In genomic region chr5:171953860-171954701, GRCh38 we compare ENCODE assay signal across 13 cellular contexts. TPM values are rescaled to one million over a fixed set of nuclear protein-coding genes. Genes with fewer than 3 reads are reported as not detected.
DNase-seq lines count a peak whose midpoint lies in the region; ATAC-seq, FAIRE-seq and TF ChIP-seq lines count a peak whose summit lies in the region.
"Had no signal": no experiment of that assay in that cellular context is flagged by ENCODE, and none has a peak within 500 bp of the region (broad histone marks: within the 10 kb centered on the region; RNA-seq: fewer than 3 reads in every experiment).

No MANE protein-coding gene starts in this region.

- no peaks in the 10 kb centered on the region for H3K9me3 Mint-ChIP-seq in CD8-positive, alpha-beta memory T cell
- no peaks in the 10 kb centered on the region for H3K9me3 Mint-ChIP-seq in activated T-cell treated with anti-CD3 and anti-CD28 coated beads, Interleukin-2, amount 50 U/mL, for 24 hours
- H3K9me3 Mint-ChIP-seq: CD4-positive, alpha-beta memory T cell had no signal

- H3K4me3 Mint-ChIP-seq in CD8-positive, alpha-beta memory T cell: no peak overlapping the region
- no peak overlapping the region for H3K4me3 Mint-ChIP-seq in activated T-cell treated with anti-CD3 and anti-CD28 coated beads, Interleukin-2, amount 50 U/mL, for 24 hours
- H3K4me3 Mint-ChIP-seq: CD4-positive, alpha-beta memory T cell had no signal

- no peaks in the 10 kb centered on the region for H3K9me1 ChIP-seq in endothelial cell of umbilical vein (replicated peaks; ENCODE audit: control insufficient read depth, extremely low read depth, insufficient read depth, low read length)

- dilution Hi-C loops in endothelial cell of umbilical vein (cut with MboI; ENCODE audit: extremely low pct_ligation_motif_present, low sequenced_read_pairs): no loop called here

- H3K4me1 Mint-ChIP-seq in CD8-positive, alpha-beta memory T cell: peaks cover 56 to 83% (median 64%) of the 10 kb centered on the region in 3 donors
- peaks cover 68% of the 10 kb centered on the region for H3K4me1 Mint-ChIP-seq in activated T-cell treated with anti-CD3 and anti-CD28 coated beads, Interleukin-2, amount 50 U/mL, for 24 hours (ENCODE audit: low read depth)

- H3K27ac Mint-ChIP-seq in CD8-positive, alpha-beta memory T cell: peak overlapping the region in 5 of 8 donors; percentile 11 to 56 (median 51)
- H3K27ac Mint-ChIP-seq in activated T-cell treated with anti-CD3 and anti-CD28 coated beads, Interleukin-2, amount 50 U/mL, for 24 hours: no peak overlapping the region
- H3K27ac Mint-ChIP-seq: CD4-positive, alpha-beta memory T cell had no signal

- no peaks in the 10 kb centered on the region for H3K27me3 ChIP-seq in CD8-positive, alpha-beta memory T cell (ENCODE audit: insufficient read depth, low read length, poor library complexity, severe bottlenecking)
- H3K27me3 ChIP-seq in Panc1 (ENCODE audit: control insufficient read depth, insufficient read depth, low read length) (no peaks in the 10 kb centered on the region), endothelial cell of umbilical vein (ENCODE audit: control insufficient read depth in 2 of 2, insufficient read depth in 2 of 2, low read length in 2 of 2) (no peaks in the 10 kb centered on the region), mesendoderm (ENCODE audit: insufficient read depth, low read length, poor library complexity) (no peaks in the 10 kb centered on the region)

- H2BK5ac ChIP-seq in mesendoderm (ENCODE audit: low read length): no peak overlapping the region

- no peak for TF ChIP-seq POLR2A in endothelial cell of umbilical vein (IDR thresholded peaks at IDR 0.05; ENCODE audit: low read depth, low read length)

- peaks cover 21% of the 10 kb centered on the region for H3K79me1 ChIP-seq in mesendoderm (ENCODE audit: low read length)

- no peak overlapping the region for H3K56ac ChIP-seq in mesendoderm (ENCODE audit: low read length)

- H4K20me1 ChIP-seq in endothelial cell of umbilical vein (replicated peaks; ENCODE audit: control insufficient read depth, extremely low read depth, insufficient read depth, low read length): peaks cover 24% of the 10 kb centered on the region

- H3K36me3 ChIP-seq in CD8-positive, alpha-beta memory T cell (ENCODE audit: insufficient read depth, low read length): no peaks in the 10 kb centered on the region
- no peaks in the 10 kb centered on the region for H3K36me3 ChIP-seq in Panc1 (ENCODE audit: control insufficient read depth, insufficient read depth, low read length)
- H3K36me3 ChIP-seq in endothelial cell of umbilical vein (ENCODE audit: control insufficient read depth in 2 of 2, extremely low read depth in 1 of 2, insufficient read depth in 2 of 2, low read length in 2 of 2): no peaks in the 10 kb centered on the region
- no peaks in the 10 kb centered on the region for H3K36me3 ChIP-seq in mesendoderm (ENCODE audit: control insufficient read depth, insufficient read depth, low read length)

- H2AK5ac ChIP-seq in mesendoderm (ENCODE audit: low read length): no peak overlapping the region

- no peaks in the 10 kb centered on the region for H3K27me3 Mint-ChIP-seq in CD8-positive, alpha-beta memory T cell
- H3K27me3 Mint-ChIP-seq in activated T-cell treated with anti-CD3 and anti-CD28 coated beads, Interleukin-2, amount 50 U/mL, for 24 hours: no peaks in the 10 kb centered on the region
- H3K27me3 Mint-ChIP-seq: CD4-positive, alpha-beta memory T cell had no signal

- no peak overlapping the region for H4K5ac ChIP-seq in mesendoderm (ENCODE audit: low read length)

- no peak overlapping the region for H2BK15ac ChIP-seq in mesendoderm (replicated peaks; ENCODE audit: low read depth)

- CTCF ChIA-PET in CD8-positive, alpha-beta memory T cell (lab: Charles Lee): interaction anchor here (1.2 kb wide), 2 partner anchors 42 to 52 kb away, joined by 3 read pairs; partner anchors contain the start of gene FBXW11
- CTCF ChIA-PET in Panc1 (lab: Charles Lee): interaction anchor here (0.6 kb wide), 1 partner anchor 62 kb away, joined by 4 read pairs; no protein-coding TSS in a partner anchor
- CTCF ChIA-PET in endothelial cell of umbilical vein (lab: Charles Lee): interaction anchor here (1.0 to 2.2 kb wide), 2 partner anchors 32 to 42 kb away, joined by 3 to 4 read pairs; no protein-coding TSS in a partner anchor

- no peak overlapping the region for H3K4ac ChIP-seq in mesendoderm (ENCODE audit: low read depth, low read length)

- no peak overlapping the region for H2AFZ ChIP-seq in endothelial cell of umbilical vein (ENCODE audit: low read depth, low read length)

- ATAC-seq in Panc1: peak; percentile 89

- H3K9ac ChIP-seq in endothelial cell of umbilical vein (replicated peaks; ENCODE audit: extremely low read depth, insufficient read depth, low read length) (no peak overlapping the region), mesendoderm (ENCODE audit: low read length) (no peak overlapping the region)

- no peak overlapping the region for H3K4me3 ChIP-seq in CD8-positive, alpha-beta memory T cell (ENCODE audit: low read length)
- H3K4me3 ChIP-seq in Panc1 (ENCODE audit: low read depth in 2 of 2, low read length in 2 of 2): peak overlapping the region in 1 of 2 experiments; percentile 25; a peak in 2 of 4 replicates
- no peak overlapping the region for H3K4me3 ChIP-seq in endothelial cell of umbilical vein (replicated peaks in 1 of 3; ENCODE audit: insufficient read depth in 1 of 3, low read depth in 1 of 3, low read length in 3 of 3)
- H3K4me3 ChIP-seq in mesendoderm (ENCODE audit: low read length): no peak overlapping the region

- TF ChIP-seq CTCF in Panc1 (IDR thresholded peaks at IDR 0.05) (no peak), endothelial cell of umbilical vein (IDR thresholded peaks at IDR 0.05; ENCODE audit: extremely low read depth in 1 of 2, insufficient read depth in 1 of 2, low read depth in 1 of 2, low read length in 2 of 2) (no peak)

- POLR2A ChIA-PET in CD8-positive, alpha-beta memory T cell (lab: Charles Lee): no interaction called here
- POLR2A ChIA-PET in Panc1 (lab: Charles Lee): no interaction called here
- POLR2A ChIA-PET in endothelial cell of umbilical vein (lab: Charles Lee): no interaction called here

- no peak overlapping the region for H3K18ac ChIP-seq in mesendoderm (ENCODE audit: low read length)

- no peak overlapping the region for H3K23ac ChIP-seq in mesendoderm (ENCODE audit: low read length)

- peaks cover 84% of the 10 kb centered on the region for H3K79me2 ChIP-seq in endothelial cell of umbilical vein (ENCODE audit: control insufficient read depth, insufficient read depth, low read length)
- peaks cover 57% of the 10 kb centered on the region for H3K79me2 ChIP-seq in mesendoderm (ENCODE audit: control insufficient read depth, insufficient read depth, low read length)

- WGBS in mesendoderm (ENCODE audit: extremely low coverage, insufficient coverage, low lambda C conversion rate): no CpG with 5 or more reads among the region's 2 CpGs

- no peak overlapping the region for H3K4me2 ChIP-seq in endothelial cell of umbilical vein (ENCODE audit: insufficient read depth, low read length)
- no peak overlapping the region for H3K4me2 ChIP-seq in mesendoderm (ENCODE audit: low read length)

- H3K4me1 ChIP-seq in CD8-positive, alpha-beta memory T cell (ENCODE audit: insufficient read depth, low read length): peaks cover 34% of the 10 kb centered on the region
- H3K4me1 ChIP-seq in Panc1 (ENCODE audit: control insufficient read depth, insufficient read depth, low read length) (peaks cover 70% of the 10 kb centered on the region), endothelial cell of umbilical vein (ENCODE audit: control insufficient read depth, extremely low read depth, insufficient read depth, low read length) (peaks cover 24% of the 10 kb centered on the region), mesendoderm (ENCODE audit: control insufficient read depth, low read depth, low read length) (peaks cover 19% of the 10 kb centered on the region)

- H4K8ac ChIP-seq in mesendoderm (ENCODE audit: low read depth, low read length): no peak overlapping the region

- DNase-seq in CD8-positive, alpha-beta memory T cell: no peak
- DNase-seq in Panc1 (ENCODE audit: low read depth, low spot score) (peak; percentile 85), endothelial cell of umbilical vein (ENCODE audit: low read depth, low spot score) (peak; percentile 41), mesendoderm (peak; percentile 91), NAMALWA (ENCODE audit: low spot score) (no peak), NCI-H345 treated with DMSO at 0.1 percent for 48 hours (lab: John Stamatoyannopoulos, UW; ENCODE audit: unreplicated experiment) (no peak)
- DNase-seq in stimulated activated CD4-positive, alpha-beta T cell treated with anti-CD3 and anti-CD28 coated beads, Interleukin-12 subunit alpha, Interleukin-12 subunit beta, amount 100 ng/mL, for 4 hours: no peak
- DNase-seq in activated T-cell treated with anti-CD3 and anti-CD28 coated beads, Interleukin-2, amount 50 U/mL, for 24 hours: no peak
- DNase-seq: activated CD4-positive, alpha-beta T cell treated with anti-CD3 and anti-CD28 coated beads, Interleukin-2, amount 50 U/mL, for 4 hours; CD4-positive, alpha-beta memory T cell; central memory CD4-positive, alpha-beta T cell; NCI-H2029; occipital lobe had no signal

- in situ Hi-C loops in Panc1 (cut with HindIII; ENCODE audit: low pct_unique_long_range_greater_than_20kb, low sequenced_read_pairs): no loop called here

- FAIRE-seq in endothelial cell of umbilical vein (lab: Jason Lieb, UNC): no peak

- no peak overlapping the region for H2BK120ac ChIP-seq in mesendoderm (ENCODE audit: low read depth, low read length)

- no TSS peak for BruUV-seq in Panc1 (replicated peaks; lab: Mats Ljungman, UMichigan)
- BruUV-seq in endothelial cell of umbilical vein (replicated peaks; lab: Mats Ljungman, UMichigan): no TSS peak

- H3K36me3 Mint-ChIP-seq in CD8-positive, alpha-beta memory T cell: no peaks in the 10 kb centered on the region
- peaks cover 4% of the 10 kb centered on the region for H3K36me3 Mint-ChIP-seq in activated T-cell treated with anti-CD3 and anti-CD28 coated beads, Interleukin-2, amount 50 U/mL, for 24 hours (ENCODE audit: low read depth)
- H3K36me3 Mint-ChIP-seq: CD4-positive, alpha-beta memory T cell had no signal

- intact Hi-C loops in Panc1 (cut with micrococcal nuclease; ENCODE audit: unreplicated experiment): no loop called here
- intact Hi-C loops in endothelial cell of umbilical vein (cut with micrococcal nuclease): no loop called here

- no peaks in the 10 kb centered on the region for H3K9me3 ChIP-seq in CD8-positive, alpha-beta memory T cell (ENCODE audit: low read length)
- no peaks in the 10 kb centered on the region for H3K9me3 ChIP-seq in Panc1 (ENCODE audit: control insufficient read depth, insufficient read depth, low read depth, low read length)
- H3K9me3 ChIP-seq in endothelial cell of umbilical vein (replicated peaks; ENCODE audit: control insufficient read depth, insufficient read depth, low read length): no peaks in the 10 kb centered on the region

- peak overlapping the region; percentile 35 for H3K27ac ChIP-seq in CD8-positive, alpha-beta memory T cell (ENCODE audit: low read depth, low read length)
- H3K27ac ChIP-seq in Panc1 (ENCODE audit: low read length): peak overlapping the region; percentile 95
- H3K27ac ChIP-seq in endothelial cell of umbilical vein (ENCODE audit: insufficient read depth, low read depth, low read length): no peak overlapping the region
- H3K27ac ChIP-seq in mesendoderm (ENCODE audit: low read depth, low read length): no peak overlapping the region

RNA-seq across cellular contexts. Expression of gene FBXW11, which starts 52.4 kb away (rescaled TPM):
- 10 to 100 TPM; 44.7 to 46.9 TPM for total RNA-seq in CD8-positive, alpha-beta memory T cell
- polyA plus RNA-seq in CD8-positive, alpha-beta memory T cell: 25.8 TPM
- total RNA-seq in Panc1 (2021; ENCODE audit: unreplicated experiment) (111 TPM), endothelial cell of umbilical vein (42.3 and 44.7 TPM in 2 replicates)
- 49.1 TPM for polyA plus RNA-seq in Panc1 (2012; ENCODE audit: insufficient read length)
- polyA plus RNA-seq in endothelial cell of umbilical vein: 25.5 and 30.7 TPM in 2 replicates
- 25.2 and 27.0 TPM in 2 replicates for polyA plus RNA-seq in endothelial cell of umbilical vein (2011; cell fraction: cytosol; rRNA removed)
- polyA plus RNA-seq in endothelial cell of umbilical vein (2011; cell fraction: nucleus; rRNA removed): 31.7 and 45.6 TPM in 2 replicates
- 28.0 and 33.7 TPM in 2 replicates for polyA plus RNA-seq in endothelial cell of umbilical vein (2012)
- 115 and 120 TPM in 2 replicates for polyA minus RNA-seq in endothelial cell of umbilical vein
- 49.6 TPM for polyA minus RNA-seq in endothelial cell of umbilical vein (2011; cell fraction: cytosol; rRNA and poly(A)+ RNA removed)
- polyA minus RNA-seq in endothelial cell of umbilical vein (2011; cell fraction: nucleus; rRNA and poly(A)+ RNA removed): 36.3 and 54.8 TPM in 2 replicates
- polyA plus RNA-seq in mesendoderm (2013, experiment 1 of 2): 19.2 TPM
- 20.2 TPM for polyA plus RNA-seq in mesendoderm (2013, experiment 2 of 2)

Comparison
In these comparisons a context has a peak if more than half of its experiments do, and no peak if none do; other contexts are left out.
1. DNase-seq: peak in Panc1 (single experiment), endothelial cell of umbilical vein (single experiment) and mesendoderm (single experiment); none in CD8-positive, alpha-beta memory T cell (0 of 5), stimulated activated CD4-positive, alpha-beta T cell treated with anti-CD3 and anti-CD28 coated beads, Interleukin-12 subunit alpha, Interleukin-12 subunit beta, amount 100 ng/mL, for 4 hours (single experiment), NAMALWA (single experiment), NCI-H345 treated with DMSO at 0.1 percent for 48 hours (single experiment) and activated T-cell treated with anti-CD3 and anti-CD28 coated beads, Interleukin-2, amount 50 U/mL, for 24 hours (single experiment).
2. H3K27ac ChIP-seq: peak in CD8-positive, alpha-beta memory T cell (single experiment) and Panc1 (single experiment); none in endothelial cell of umbilical vein (single experiment) and mesendoderm (single experiment).